Comparison of ENCODE assay signal across 26 cellular contexts in genomic region chr20:50883856-50884255, GRCh38. TPM values are rescaled to one million over a fixed set of nuclear protein-coding genes. Genes with fewer than 3 reads are reported as not detected.
DNase-seq lines count a peak whose midpoint lies in the region; ATAC-seq, FAIRE-seq and TF ChIP-seq lines count a peak whose summit lies in the region.
"Had no signal": no experiment of that assay in that cellular context is flagged by ENCODE, and none has a peak within 500 bp of the region (broad histone marks: within the 10 kb centered on the region; RNA-seq: fewer than 3 reads in every experiment).

No MANE protein-coding gene starts in this region.

- H3K9me3 ChIP-seq in DND-41 (ENCODE audit: insufficient read depth, low read length, severe bottlenecking) (no peaks in the 10 kb centered on the region), spleen (no peaks in the 10 kb centered on the region)
- H3K9me3 ChIP-seq: BLaER1 treated with 17β-estradiol and CSF1 and Interleukin-3, amounts not matched to agents 10 nM and 100 nM; SJSA1 had no signal

- H3K4me3 ChIP-seq in DND-41 (ENCODE audit: low read depth in 1 of 2, low read length in 2 of 2) (no peak overlapping the region), spleen (no peak overlapping the region)
- H3K4me3 ChIP-seq: BLaER1 treated with 17β-estradiol and CSF1 and Interleukin-3, amounts not matched to agents 10 nM and 100 nM; PC-9; SJSA1 had no signal

- DNase-seq in DND-41 (no peak), chondrocyte (ENCODE audit: low spot score) (peak; percentile 52), spleen (peak; percentile 63), T1000 (lab: John Stamatoyannopoulos, UW) (no peak), D721Med (ENCODE audit: insufficient read length, low spot score) (no peak), erythroblast (lab: John Stamatoyannopoulos, UW) (no peak)
- DNase-seq: CD4-positive, alpha-beta T cell; DMS53; EL; GDM1; H9; HFFc6; KG1; MM.1S; NCI-H1417; NCI-H1694; NCI-H2029 treated with DMSO at 0.1 percent for 48 hours; NCI-H2227 treated with DMSO at 0.1 percent for 48 hours; NCI-H526 treated with DMSO at 0.1 percent for 48 hours; PC-9; Right ventricle myocardium superior had no signal

- H4K20me1 ChIP-seq in DND-41 (ENCODE audit: insufficient read depth, low read length), result peaks cover 40% of the 10 kb centered on the region; the same call in 1 of the 2 replicates

- H3K36me3 Mint-ChIP-seq in IgD-negative memory B cell (peaks cover 4% of the 10 kb centered on the region), chondrocyte (ENCODE audit: low read depth) (peaks cover 13% of the 10 kb centered on the region)

- H3K27ac ChIP-seq in DND-41 (ENCODE audit: low read length) (no peak overlapping the region), spleen (no peak overlapping the region)
- H3K27ac ChIP-seq: BLaER1 treated with 17β-estradiol and CSF1 and Interleukin-3, amounts not matched to agents 10 nM and 100 nM; PC-9; SJSA1 had no signal

- H3K4me1 Mint-ChIP-seq in IgD-negative memory B cell, result peaks cover 0 to 3% (median 1%) of the 10 kb centered on the region in 3 donors
- no peaks in the 10 kb centered on the region for H3K4me1 Mint-ChIP-seq in chondrocyte (ENCODE audit: low read depth)

- no peaks in the 10 kb centered on the region for H3K27me3 ChIP-seq in DND-41 (ENCODE audit: insufficient read depth, low read length, poor library complexity)
- H3K27me3 ChIP-seq in spleen (replicated peaks in 1 of 7), result no peaks in the 10 kb centered on the region
- H3K27me3 ChIP-seq: BLaER1 treated with 17β-estradiol and CSF1 and Interleukin-3, amounts not matched to agents 10 nM and 100 nM had no signal

- no peak overlapping the region for H3K9ac ChIP-seq in DND-41 (ENCODE audit: low read depth, low read length)
- H3K9ac ChIP-seq: BLaER1 treated with 17β-estradiol and CSF1 and Interleukin-3, amounts not matched to agents 10 nM and 100 nM had no signal

- intact Hi-C loops in spleen (cut with DNase I; ENCODE audit: low total_unique reads), result no loop called here

- 0 out of 3 replicates have a peak, but pooled peaks have one; percentile 7 for ATAC-seq in DND-41 (ENCODE audit: insufficient read depth, low read depth)

- WGBS in spleen, 5 donors, result 89 to 94% (median 91%) methylated on average over 11 of the region's 11 CpGs

- H3K4me2 ChIP-seq in DND-41 (ENCODE audit: insufficient read depth, low read length), result no peak overlapping the region
- H3K4me2 ChIP-seq: BLaER1 treated with 17β-estradiol and CSF1 and Interleukin-3, amounts not matched to agents 10 nM and 100 nM; PC-9 had no signal

- no peak for TF ChIP-seq POLR2A in spleen (IDR thresholded peaks at IDR 0.05)
- no peak for TF ChIP-seq POLR2A in erythroblast (IDR thresholded peaks at IDR 0.05; ENCODE audit: low read length)

- H3K4me3 Mint-ChIP-seq in IgD-negative memory B cell, result no peak overlapping the region
- no peak overlapping the region for H3K4me3 Mint-ChIP-seq in chondrocyte (ENCODE audit: unreplicated experiment)
- H3K4me3 Mint-ChIP-seq: CD4-positive, alpha-beta T cell; H9; HFFc6 had no signal

- no peaks in the 10 kb centered on the region for H3K9me3 Mint-ChIP-seq in IgD-negative memory B cell
- H3K9me3 Mint-ChIP-seq in chondrocyte (ENCODE audit: low read depth), result peaks cover 5% of the 10 kb centered on the region
- H3K9me3 Mint-ChIP-seq: CD4-positive, alpha-beta T cell; H9; HFFc6 had no signal

- H3K36me3 ChIP-seq in DND-41 (ENCODE audit: insufficient read depth, low read length) (peaks cover 13% of the 10 kb centered on the region), spleen (peaks cover 0 to 64% (median 4%) of the 10 kb centered on the region in 6 donors)

- H3K27ac Mint-ChIP-seq in IgD-negative memory B cell, result peak overlapping the region in 2 of 3 donors; percentile 20 to 76
- no peak overlapping the region for H3K27ac Mint-ChIP-seq in chondrocyte (ENCODE audit: unreplicated experiment)
- H3K27ac Mint-ChIP-seq: CD4-positive, alpha-beta T cell; HFFc6 had no signal

- no peaks in the 10 kb centered on the region for H3K79me2 ChIP-seq in DND-41 (ENCODE audit: insufficient read depth, low read length)

- TF ChIP-seq CTCF in DND-41 (IDR thresholded peaks at IDR 0.05; ENCODE audit: borderline replicate concordance, extremely low read depth, low read length, poor library complexity, severe bottlenecking) (no peak), chondrocyte (IDR thresholded peaks at IDR 0.05) (no peak), spleen (IDR thresholded peaks at IDR 0.05 in 8 of 11, conservative IDR thresholded peaks at IDR 0.05 in 3 of 11) (no peak), D721Med (IDR thresholded peaks at IDR 0.05; ENCODE audit: insufficient read depth, missing control alignments) (no peak)

- no peaks in the 10 kb centered on the region for H3K4me1 ChIP-seq in DND-41 (ENCODE audit: insufficient read depth, low read length)
- H3K4me1 ChIP-seq in spleen, result no peaks in the 10 kb centered on the region
- H3K4me1 ChIP-seq: BLaER1 treated with 17β-estradiol and CSF1 and Interleukin-3, amounts not matched to agents 10 nM and 100 nM; SJSA1 had no signal

- no peak for FAIRE-seq in D721Med (lab: Jason Lieb, UNC)
- FAIRE-seq: A204.1, GM12891 had no signal

- H2AFZ ChIP-seq in DND-41 (ENCODE audit: low read depth, low read length), result no peak overlapping the region
- H2AFZ ChIP-seq: PC-9 had no signal

- H3K27me3 Mint-ChIP-seq in IgD-negative memory B cell, result no peaks in the 10 kb centered on the region
- H3K27me3 Mint-ChIP-seq in chondrocyte (ENCODE audit: low read depth), result no peaks in the 10 kb centered on the region
- H3K27me3 Mint-ChIP-seq: CD4-positive, alpha-beta T cell had no signal

RNA-seq across cellular contexts. Expression of gene ADNP, which starts 47.4 kb away (rescaled TPM):
- 10.3 TPM for polyA plus RNA-seq in IgD-negative memory B cell
- total RNA-seq in chondrocyte, result 56.8 to 60.2 TPM (median 58.9 TPM) in 3 replicates
- 10 to 100 TPM; 54.2 to 78.8 (median 67.5) TPM for total RNA-seq in spleen
- polyA plus RNA-seq in spleen, result 10 to 100 TPM; 30.6 to 34.3 (median 33.4) TPM

Comparison
In these comparisons a context has a peak if more than half of its experiments do, and no peak if none do; other contexts are left out.
1. DNase-seq: peak in chondrocyte (single experiment) and spleen (single experiment); none in DND-41 (single experiment), T1000 (single experiment), D721Med (single experiment) and erythroblast (0 of 2).